ENCODE assay signal across 13 cellular contexts in genomic region chr2:176911-177310, GRCh38.
A peak's percentile ranks its signal among the peaks of the same experiment; 100 is the strongest.
DNase-seq lines count a peak whose midpoint lies in the region; ATAC-seq and TF ChIP-seq lines count a peak whose summit lies in the region.
"Had no signal": no experiment of that assay in that cellular context is flagged by ENCODE, and none has a peak within 500 bp of the region (broad histone marks: within the 10 kb centered on the region; RNA-seq: fewer than 3 reads in every experiment).

No MANE protein-coding gene starts in this region.

- 36 to 55% (median 46%) methylated on average over 1 of the region's 1 CpG for WGBS in adrenal gland, 4 donors
- 73% methylated on average over 1 of the region's 1 CpG for WGBS in mesenchymal stem cell

- no peaks in the 10 kb centered on the region for H3K79me1 ChIP-seq in mesenchymal stem cell (replicated peaks; ENCODE audit: low read length, poor library complexity, severe bottlenecking)

- H4K8ac ChIP-seq in mesenchymal stem cell (ENCODE audit: low read length), result no peak overlapping the region

- no peaks in the 10 kb centered on the region for H3K9me3 ChIP-seq in CD4-positive, alpha-beta memory T cell (ENCODE audit: control insufficient read depth in 1 of 2, low read length in 2 of 2)
- H3K9me3 ChIP-seq in adrenal gland (replicated peaks in 1 of 3) (no peaks in the 10 kb centered on the region), mesenchymal stem cell (ENCODE audit: control insufficient read depth, low read length) (no peaks in the 10 kb centered on the region)
- H3K9me3 ChIP-seq: vagina had no signal

- ATAC-seq in SK-N-SH treated with all-trans-retinoic acid at 6 μM for 48 hours (no peak), GM21825 (IDR thresholded peaks at IDR 0.05; ENCODE audit: unreplicated experiment) (no peak), HG02571 (IDR thresholded peaks at IDR 0.05; ENCODE audit: unreplicated experiment) (no peak)

- no peak for TF ChIP-seq POLR2A in adrenal gland (IDR thresholded peaks at IDR 0.05)

- POLR2A ChIA-PET in CD4-positive, alpha-beta memory T cell (lab: Charles Lee; ENCODE audit: partially characterized antibody), result interaction anchor here (0.8 to 2.7 kb wide), 12 partner anchors 9 to 253 kb away, joined by 3 to 18 read pairs (median 4); partner anchors contain the start of genes ALKAL2 and FAM110C

- no peak overlapping the region for H2AK5ac ChIP-seq in mesenchymal stem cell (ENCODE audit: low read length, severe bottlenecking)

- H3K9me3 Mint-ChIP-seq in CD4-positive, alpha-beta memory T cell, result no peaks in the 10 kb centered on the region

- no peak overlapping the region for H3K4ac ChIP-seq in mesenchymal stem cell (ENCODE audit: low read depth in 1 of 2, low read length in 2 of 2)

- H4K91ac ChIP-seq in mesenchymal stem cell (ENCODE audit: low read length), result no peak overlapping the region

- DNase-seq in CD4-positive, alpha-beta memory T cell, result no peak
- DNase-seq in HT1080 (ENCODE audit: low read depth) (peak; percentile 34), adrenal gland (no peak), mesenchymal stem cell (peak; percentile 3), GM03348 (ENCODE audit: low spot score) (no peak)
- DNase-seq: HFFc6, naive B cell, NCI-H1436 had no signal

- H2BK12ac ChIP-seq in mesenchymal stem cell (ENCODE audit: low read length in 2 of 2), result no peak overlapping the region

- H3K4me1 Mint-ChIP-seq in CD4-positive, alpha-beta memory T cell, result peaks cover 35 to 56% (median 38%) of the 10 kb centered on the region in 4 donors
- H3K4me1 Mint-ChIP-seq: naive B cell had no signal

- no peak overlapping the region for H3K18ac ChIP-seq in mesenchymal stem cell (ENCODE audit: low read depth in 1 of 2, low read length in 2 of 2)

- no peak overlapping the region for H3K27ac ChIP-seq in CD4-positive, alpha-beta memory T cell (ENCODE audit: low read depth, low read length)
- H3K27ac ChIP-seq in adrenal gland (peak overlapping the region; percentile 42 to 95 (median 83)), mesenchymal stem cell (ENCODE audit: low read length, poor library complexity, severe bottlenecking) (no peak overlapping the region)
- H3K27ac ChIP-seq: vagina had no signal

- H3K4me1 ChIP-seq in CD4-positive, alpha-beta memory T cell (ENCODE audit: insufficient read depth, low read length), result peaks cover 37% of the 10 kb centered on the region
- H3K4me1 ChIP-seq in adrenal gland (replicated peaks in 1 of 2) (peaks cover 38 to 43% of the 10 kb centered on the region in 2 donors), mesenchymal stem cell (ENCODE audit: control insufficient read depth, insufficient read depth, low read depth, low read length) (no peaks in the 10 kb centered on the region)

- H3K4me3 ChIP-seq in CD4-positive, alpha-beta memory T cell (ENCODE audit: low read length in 2 of 2), result no peak overlapping the region
- no peak overlapping the region for H3K4me3 ChIP-seq in adrenal gland
- H3K4me3 ChIP-seq in mesenchymal stem cell (ENCODE audit: insufficient read depth in 1 of 2, low read depth in 1 of 2, low read length in 2 of 2), result no peak overlapping the region
- H3K4me3 ChIP-seq: lung, vagina had no signal

- H2BK15ac ChIP-seq in mesenchymal stem cell (ENCODE audit: low read depth, poor library complexity, severe bottlenecking), result no peak overlapping the region

- H3K36me3 ChIP-seq in CD4-positive, alpha-beta memory T cell (ENCODE audit: insufficient read depth, low read length), result no peaks in the 10 kb centered on the region
- H3K36me3 ChIP-seq in adrenal gland (replicated peaks in 1 of 2) (no peaks in the 10 kb centered on the region), mesenchymal stem cell (ENCODE audit: control insufficient read depth in 1 of 2, insufficient read depth in 2 of 2, low read depth in 1 of 2, low read length in 2 of 2) (no peaks in the 10 kb centered on the region)
- H3K36me3 ChIP-seq: vagina had no signal

- H3K27me3 Mint-ChIP-seq in CD4-positive, alpha-beta memory T cell, result no peaks in the 10 kb centered on the region

- intact Hi-C loops in CD4-positive, alpha-beta memory T cell (cut with micrococcal nuclease), result loop anchor here (2.0 kb wide), 1 partner anchor 112 kb away; the partner anchor contains the start of gene ALKAL2
- intact Hi-C loops in adrenal gland (cut with DNase I), result no loop called here

- no peaks in the 10 kb centered on the region for H3K27me3 ChIP-seq in CD4-positive, alpha-beta memory T cell (ENCODE audit: insufficient read depth, low read length)
- H3K27me3 ChIP-seq in adrenal gland, result no peaks in the 10 kb centered on the region
- no peaks in the 10 kb centered on the region for H3K27me3 ChIP-seq in mesenchymal stem cell (ENCODE audit: control insufficient read depth in 1 of 2, insufficient read depth in 1 of 2, low read length in 2 of 2)
- H3K27me3 ChIP-seq: vagina had no signal

- no peak for TF ChIP-seq CTCF in adrenal gland (IDR thresholded peaks at IDR 0.05)

- no peak overlapping the region for H2AFZ ChIP-seq in mesenchymal stem cell (ENCODE audit: low read depth, low read length)

- H3K4me3 Mint-ChIP-seq in CD4-positive, alpha-beta memory T cell, result peak overlapping the region in 7 of 8 donors; percentile 22 to 78 (median 64)
- H3K4me3 Mint-ChIP-seq: HFFc6, naive B cell had no signal

- H3K14ac ChIP-seq in mesenchymal stem cell (ENCODE audit: low read length in 2 of 2), result no peak overlapping the region

- peak overlapping the region; percentile 74 to 93 (median 85) for H3K27ac Mint-ChIP-seq in CD4-positive, alpha-beta memory T cell
- H3K27ac Mint-ChIP-seq: HFFc6, naive B cell had no signal

- H3K4me2 ChIP-seq in mesenchymal stem cell (ENCODE audit: low read length, poor library complexity, severe bottlenecking), result no peak overlapping the region

- CTCF ChIA-PET in CD4-positive, alpha-beta memory T cell (lab: Charles Lee; ENCODE audit: partially characterized antibody), result interaction anchor here (0.9 to 2.2 kb wide), 3 partner anchors 10 to 462 kb away, joined by 3 to 5 read pairs (median 4); no protein-coding TSS in a partner anchor

- no peak overlapping the region for H3K23ac ChIP-seq in mesenchymal stem cell (ENCODE audit: low read length in 2 of 2)

- H2BK120ac ChIP-seq in mesenchymal stem cell (ENCODE audit: low read depth, low read length), result no peak overlapping the region

- no peak overlapping the region for H2BK5ac ChIP-seq in mesenchymal stem cell (ENCODE audit: low read depth, low read length, poor library complexity, severe bottlenecking)

- no peaks in the 10 kb centered on the region for H3K36me3 Mint-ChIP-seq in CD4-positive, alpha-beta memory T cell
- H3K36me3 Mint-ChIP-seq: naive B cell had no signal

- no peak overlapping the region for H3K9ac ChIP-seq in mesenchymal stem cell (ENCODE audit: low read length)

TF ChIP-seq in SK-N-SH treated with all-trans-retinoic acid at 6 μM for 48 hours, 23 proteins besides CTCF, POLR2A, EP300 and RAD21 (continues in another document):
- no peak for TF ChIP-seq CSRNP3 (CRISPR knock-in tag; IDR thresholded peaks at IDR 0.05)
- no peak for TF ChIP-seq POU6F1 (CRISPR knock-in tag; IDR thresholded peaks at IDR 0.05; ENCODE audit: borderline replicate concordance, low read depth)
- no peak for TF ChIP-seq ESRRG (CRISPR knock-in tag; IDR thresholded peaks at IDR 0.05)
- TF ChIP-seq PATZ1 (CRISPR knock-in tag; IDR thresholded peaks at IDR 0.05; ENCODE audit: borderline replicate concordance), result no peak
- TF ChIP-seq ZFP3 (CRISPR knock-in tag; IDR thresholded peaks at IDR 0.05), result no peak
- TF ChIP-seq ZFP30 (CRISPR knock-in tag; IDR thresholded peaks at IDR 0.05), result no peak
- no peak for TF ChIP-seq ZNF8 (CRISPR knock-in tag; IDR thresholded peaks at IDR 0.05)
- TF ChIP-seq RARB (CRISPR knock-in tag; IDR thresholded peaks at IDR 0.05), result no peak
- TF ChIP-seq SNAI2 (CRISPR knock-in tag; IDR thresholded peaks at IDR 0.05), result no peak
- TF ChIP-seq GLIS3 (CRISPR knock-in tag; IDR thresholded peaks at IDR 0.05), result no peak

Comparison
In these comparisons a context has a peak if more than half of its experiments do, and no peak if none do; other contexts are left out.
1. DNase-seq: peak in HT1080 (single experiment) and mesenchymal stem cell (single experiment); none in CD4-positive, alpha-beta memory T cell (0 of 5), adrenal gland (0 of 7) and GM03348 (single experiment).
2. H3K27ac ChIP-seq: peak in adrenal gland (5 of 5); none in CD4-positive, alpha-beta memory T cell (single experiment) and mesenchymal stem cell (single experiment).